Comparison of ENCODE assay signal across 9 cellular contexts in the genomic region with DNA sequence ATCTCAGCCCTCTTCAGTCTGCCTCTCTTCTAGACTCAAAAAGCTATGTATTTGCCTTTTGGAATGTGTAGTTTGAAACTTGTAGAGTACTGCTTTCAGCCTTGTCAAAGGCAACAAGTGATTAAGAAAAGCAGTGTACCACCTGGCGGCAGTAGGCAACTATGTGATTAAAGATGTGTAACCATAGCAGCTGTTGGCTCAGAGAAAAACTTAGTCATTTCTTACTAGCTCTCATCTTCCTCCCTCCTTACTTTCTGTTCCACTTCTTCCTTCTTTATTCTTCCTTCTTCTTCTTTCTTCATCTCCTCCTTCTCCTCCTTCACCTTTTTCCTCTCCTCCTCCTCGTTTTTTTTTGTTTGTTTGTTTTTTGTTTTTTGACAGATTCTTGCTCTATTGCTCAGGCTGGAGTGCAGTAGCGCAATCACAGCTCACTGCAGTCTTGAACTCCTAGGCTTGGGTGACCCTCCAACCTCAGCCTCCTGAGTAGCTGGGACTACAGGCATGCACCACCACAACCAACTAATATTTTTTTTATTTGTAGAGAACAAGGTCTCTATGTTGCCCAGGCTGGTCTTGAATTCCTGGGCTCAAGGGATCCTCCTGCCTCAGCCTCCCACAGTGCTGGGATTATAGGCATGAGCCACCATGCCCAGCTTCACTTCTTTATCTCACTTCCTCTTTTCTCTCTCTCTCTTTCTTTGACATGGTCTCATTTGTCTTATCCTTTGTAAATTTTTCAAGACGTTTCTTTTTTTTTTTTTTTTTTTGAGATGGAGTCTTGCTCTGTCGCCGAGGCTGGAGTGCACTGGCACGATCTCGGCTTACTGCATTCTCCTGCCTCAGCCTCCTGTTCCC. TPM values are rescaled to one million over a fixed set of nuclear protein-coding genes. Genes with fewer than 3 reads are reported as not detected.
A peak's percentile ranks its signal among the peaks of the same experiment; 100 is the strongest.
DNase-seq lines count a peak whose midpoint lies in the region; ATAC-seq and TF ChIP-seq lines count a peak whose summit lies in the region.
"Had no signal": no experiment of that assay in that cellular context is flagged by ENCODE, and none has a peak within 500 bp of the region (broad histone marks: within the 10 kb centered on the region; RNA-seq: fewer than 3 reads in every experiment).

No MANE protein-coding gene starts in this region.

- peaks cover 67% of the 10 kb centered on the region for H3K36me3 Mint-ChIP-seq in activated CD4-positive, alpha-beta T cell treated with anti-CD3 and anti-CD28 coated beads, Interleukin-2, amount 10 ng/mL, durations not matched to agents 7 days and 5 days (ENCODE audit: low read depth)

- POLR2A ChIA-PET in activated CD4-positive, alpha-beta T cell treated with anti-CD3 and anti-CD28 coated beads, Interleukin-2, amount 10 ng/mL, durations not matched to agents 7 days and 5 days (lab: Charles Lee): interaction anchor here (0.6 to 0.9 kb wide), 2 partner anchors 33 to 120 kb away, joined by 3 to 7 read pairs; partner anchors contain the start of genes ABHD18 and MFSD8

- no peak overlapping the region for H3K4me3 Mint-ChIP-seq in activated CD4-positive, alpha-beta T cell treated with anti-CD3 and anti-CD28 coated beads, Interleukin-2, amount 10 ng/mL, durations not matched to agents 7 days and 5 days
- H3K4me3 Mint-ChIP-seq: T-cell had no signal

- H3K27me3 Mint-ChIP-seq in activated CD4-positive, alpha-beta T cell treated with anti-CD3 and anti-CD28 coated beads, Interleukin-2, amount 10 ng/mL, durations not matched to agents 7 days and 5 days: no peaks in the 10 kb centered on the region
- H3K27me3 Mint-ChIP-seq: T-cell had no signal

- peak; percentile 45 for TF ChIP-seq CTCF in GM10266 (IDR thresholded peaks at IDR 0.05; ENCODE audit: control insufficient read depth, insufficient read depth, low read depth, missing control alignments)

- peaks cover 20% of the 10 kb centered on the region for H3K9me3 Mint-ChIP-seq in activated CD4-positive, alpha-beta T cell treated with anti-CD3 and anti-CD28 coated beads, Interleukin-2, amount 10 ng/mL, durations not matched to agents 7 days and 5 days

- ATAC-seq in GM21360 (IDR thresholded peaks at IDR 0.05; ENCODE audit: unreplicated experiment) (peak; percentile 99), HG03457 (IDR thresholded peaks at IDR 0.05; ENCODE audit: unreplicated experiment) (peak; percentile 98)
- ATAC-seq: T-cell had no signal

- peak; percentile 53 for DNase-seq in GM10266 (ENCODE audit: extremely low spot score)
- peak; percentile 9 for DNase-seq in activated CD4-positive, alpha-beta T cell treated with anti-CD3 and anti-CD28 coated beads, Interleukin-2, amount 10 ng/mL, durations not matched to agents 7 days and 5 days
- DNase-seq in inferior parietal cortex (ENCODE audit: extremely low spot score): peak; percentile 4
- no peak for DNase-seq in hippocampal formation (lab: John Stamatoyannopoulos, UW)
- DNase-seq in cortex of kidney (lab: John Stamatoyannopoulos, UW): no peak
- DNase-seq in GDM1 (lab: John Stamatoyannopoulos, UW): no peak

- H3K4me1 Mint-ChIP-seq in activated CD4-positive, alpha-beta T cell treated with anti-CD3 and anti-CD28 coated beads, Interleukin-2, amount 10 ng/mL, durations not matched to agents 7 days and 5 days: peaks cover 24% of the 10 kb centered on the region

- no peak overlapping the region for H3K27ac Mint-ChIP-seq in activated CD4-positive, alpha-beta T cell treated with anti-CD3 and anti-CD28 coated beads, Interleukin-2, amount 10 ng/mL, durations not matched to agents 7 days and 5 days

- CTCF ChIA-PET in activated CD4-positive, alpha-beta T cell treated with anti-CD3 and anti-CD28 coated beads, Interleukin-2, amount 10 ng/mL, durations not matched to agents 7 days and 5 days (lab: Charles Lee): interaction anchor here (0.8 to 0.9 kb wide), 2 partner anchors 9 to 32 kb away, joined by 3 read pairs; partner anchors contain the start of gene ABHD18

RNA-seq across cellular contexts. Expression of gene ABHD18, which starts 32.6 kb away (rescaled TPM):
- 10 to 100 TPM; 22.8 to 26.7 TPM for total RNA-seq in activated CD4-positive, alpha-beta T cell treated with anti-CD3 and anti-CD28 coated beads, Interleukin-2, amount 10 ng/mL, durations not matched to agents 7 days and 5 days

RNA-seq across cellular contexts. Expression of gene MFSD8, which starts 32.8 kb away (rescaled TPM):
- total RNA-seq in activated CD4-positive, alpha-beta T cell treated with anti-CD3 and anti-CD28 coated beads, Interleukin-2, amount 10 ng/mL, durations not matched to agents 7 days and 5 days: 10 to 100 TPM; 18.1 to 18.7 TPM

Comparison
In these comparisons a context has a peak if more than half of its experiments do, and no peak if none do; other contexts are left out.
1. DNase-seq: peak in GM10266 (single experiment), activated CD4-positive, alpha-beta T cell treated with anti-CD3 and anti-CD28 coated beads, Interleukin-2, amount 10 ng/mL, durations not matched to agents 7 days and 5 days (single experiment) and inferior parietal cortex (single experiment); none in hippocampal formation (0 of 2), cortex of kidney (single experiment) and GDM1 (single experiment).